21 cellular contexts compared by ENCODE assay signal in genomic region chr6:38054526-38054925, GRCh38.
"Had no signal": no experiment of that assay in that cellular context is flagged by ENCODE, and none has a peak within 500 bp of the region (broad histone marks: within the 10 kb centered on the region; RNA-seq: fewer than 3 reads in every experiment).

No MANE protein-coding gene starts in this region.

- H3K4me3 ChIP-seq: SJSA1 had no signal

- H3K27me3 ChIP-seq: SJSA1 had no signal

- H3K9me3 Mint-ChIP-seq: IgD-negative memory B cell had no signal

- DNase-seq: KBM-7, MV-4-11, NCI-H1048, NCI-H1105, NCI-H1417, NCI-H1436 treated with DMSO at 0.1 percent for 48 hours, NCI-H187, NCI-H2029, NCI-H2081 treated with DMSO at 0.1 percent for 48 hours, NCI-H2171, NCI-H226, NCI-H446, NCI-H510A, NCI-H524 treated with DMSO at 0.1 percent for 48 hours, NCI-H69, NCI-H774, Right ventricle myocardium superior, RPMI8226, SIG-M5 had no signal

- H3K27ac Mint-ChIP-seq: IgD-negative memory B cell had no signal

- H3K27ac ChIP-seq: SJSA1 had no signal

- H3K36me3 ChIP-seq: SJSA1 had no signal

- H3K4me1 ChIP-seq: SJSA1 had no signal

- H3K4me3 Mint-ChIP-seq: IgD-negative memory B cell had no signal

- H3K9me3 ChIP-seq: SJSA1 had no signal

- H3K27me3 Mint-ChIP-seq: IgD-negative memory B cell had no signal
